Comparison of ENCODE assay signal across 12 cellular contexts in genomic region chr18:42801706-42802105, GRCh38.
"Had no signal": no experiment of that assay in that cellular context is flagged by ENCODE, and none has a peak within 500 bp of the region (broad histone marks: within the 10 kb centered on the region; RNA-seq: fewer than 3 reads in every experiment).

No MANE protein-coding gene starts in this region.

- H3K79me2 ChIP-seq: parathyroid adenoma had no signal

- H3K4me1 ChIP-seq: gastroesophageal sphincter, left ventricle myocardium inferior, parathyroid adenoma, thyroid gland had no signal

- H3K9ac ChIP-seq: parathyroid adenoma had no signal

- H3K27me3 ChIP-seq: gastroesophageal sphincter, thyroid gland had no signal

- H3K27ac ChIP-seq: gastroesophageal sphincter, left ventricle myocardium inferior, parathyroid adenoma, thyroid gland had no signal

- FAIRE-seq: small intestine, urothelium cell line had no signal

- DNase-seq: activated naive CD4-positive, alpha-beta T cell treated with anti-CD3 and anti-CD28 coated beads, Interleukin-2, amount 10 ng/mL, durations not matched to agents 7 days and 5 days; endodermal cell; islet precursor cell; left ventricle myocardium inferior; small intestine; thyroid gland had no signal

- H3K9me3 ChIP-seq: gastroesophageal sphincter, left ventricle myocardium inferior, thyroid gland had no signal

- ATAC-seq: activated CD4-positive, CD25-positive, alpha-beta regulatory T cell treated with anti-CD3 and anti-CD28 coated beads, Interleukin-2, amount 50 U/mL, for 24 hours; esophagus mucosa; gastroesophageal sphincter; stimulated activated effector memory CD8-positive, alpha-beta T cell treated with anti-CD3 and anti-CD28 coated beads, Interleukin-12 subunit alpha, Interleukin-12 subunit beta, amount 100 ng/mL, for 72 hours had no signal

- H2AFZ ChIP-seq: parathyroid adenoma had no signal

- H3K36me3 ChIP-seq: gastroesophageal sphincter, left ventricle myocardium inferior, thyroid gland had no signal

- H3K4me3 ChIP-seq: gastroesophageal sphincter, left ventricle myocardium inferior, thyroid gland had no signal
